Comparison of ENCODE assay signal across 9 cellular contexts in genomic region chr3:151384741-151385174, GRCh38. TPM values are rescaled to one million over a fixed set of nuclear protein-coding genes. Genes with fewer than 3 reads are reported as not detected.
DNase-seq lines count a peak whose midpoint lies in the region; ATAC-seq, FAIRE-seq and TF ChIP-seq lines count a peak whose summit lies in the region.
"Had no signal": no experiment of that assay in that cellular context is flagged by ENCODE, and none has a peak within 500 bp of the region (broad histone marks: within the 10 kb centered on the region; RNA-seq: fewer than 3 reads in every experiment).

Gene P2RY12 (minus strand): TSS chr3:151384753. CDS start chr3:151338845, 45,908 bp downstream.

- no peaks in the 10 kb centered on the region for H3K9me3 ChIP-seq in tibial nerve

- H3K4me3 ChIP-seq in tibial nerve, result peak within 1 kb of the TSS; percentile 19 to 44 (median 29)

- H3K4me1 ChIP-seq in tibial nerve, result peaks cover 0 to 45% (median 7%) of the 10 kb centered on the region in 4 donors

- no peaks in the 10 kb centered on the region for H3K9me3 Mint-ChIP-seq in activated T-cell treated with anti-CD3 and anti-CD28 coated beads, Interleukin-2, amount 50 U/mL, for 4 hours

- H3K4me3 Mint-ChIP-seq in activated T-cell treated with anti-CD3 and anti-CD28 coated beads, Interleukin-2, amount 50 U/mL, for 4 hours, result peak within 1 kb of the TSS; percentile 25
- H3K4me3 Mint-ChIP-seq: activated naive CD8-positive, alpha-beta T cell had no signal

- FAIRE-seq in frontal cortex (lab: Jason Lieb, UNC), result no peak

- no peaks in the 10 kb centered on the region for H3K36me3 ChIP-seq in tibial nerve

- ATAC-seq in activated T-cell treated with anti-CD3 and anti-CD28 coated beads, Interleukin-2, amount 50 U/mL, for 4 hours, result no peak
- peak; percentile 38 for ATAC-seq in HG03460 (IDR thresholded peaks at IDR 0.05; ENCODE audit: unreplicated experiment)

- peaks cover 5% of the 10 kb centered on the region for H3K27me3 Mint-ChIP-seq in activated T-cell treated with anti-CD3 and anti-CD28 coated beads, Interleukin-2, amount 50 U/mL, for 4 hours (ENCODE audit: low read depth)
- H3K27me3 Mint-ChIP-seq: activated naive CD8-positive, alpha-beta T cell had no signal

- no peaks in the 10 kb centered on the region for H3K36me3 Mint-ChIP-seq in activated T-cell treated with anti-CD3 and anti-CD28 coated beads, Interleukin-2, amount 50 U/mL, for 4 hours (ENCODE audit: insufficient read depth)
- H3K36me3 Mint-ChIP-seq: activated naive CD8-positive, alpha-beta T cell had no signal

- 40 to 48% methylated on average over 4 of the region's 4 CpGs for WGBS in tibial nerve, 2 donors

- no peak for TF ChIP-seq CTCF in tibial nerve (IDR thresholded peaks at IDR 0.05)

- H3K27me3 ChIP-seq in tibial nerve, result no peaks in the 10 kb centered on the region

- peaks cover 8% of the 10 kb centered on the region for H3K4me1 Mint-ChIP-seq in activated T-cell treated with anti-CD3 and anti-CD28 coated beads, Interleukin-2, amount 50 U/mL, for 4 hours (ENCODE audit: low read depth)

- no peak for TF ChIP-seq POLR2A in tibial nerve (IDR thresholded peaks at IDR 0.05)

- no peak for DNase-seq in activated T-cell treated with anti-CD3 and anti-CD28 coated beads, Interleukin-2, amount 50 U/mL, for 4 hours
- DNase-seq in activated T-cell treated with anti-CD3 and anti-CD28 coated beads for 4 hours (no peak), frontal cortex (ENCODE audit: low spot score in 2 of 2) (no peak), tibial nerve (ENCODE audit: low spot score in 2 of 2) (no peak), kidney tubule cell (ENCODE audit: low spot score) (no peak), COLO668 (lab: John Stamatoyannopoulos, UW; ENCODE audit: unreplicated experiment) (no peak), NCI-H774 (lab: John Stamatoyannopoulos, UW) (no peak)

- H3K27ac ChIP-seq in tibial nerve, result peak within 1 kb of the TSS; percentile 54 to 84 (median 72)

- TF ChIP-seq EP300 in tibial nerve (IDR thresholded peaks at IDR 0.05), result peak in 1 of 2 donors; percentile 86

RNA-seq across cellular contexts. Expression of gene P2RY12, which starts in this region (rescaled TPM):
- total RNA-seq in activated T-cell treated with anti-CD3 and anti-CD28 coated beads, Interleukin-2, amount 50 U/mL, for 4 hours, result not detected
- total RNA-seq in frontal cortex, result 17.5 TPM
- total RNA-seq in tibial nerve, result 10 to 100 TPM in 1 of 4 donors, 1 to 10 TPM in 3; 6.3 to 11.5 (median 8.8) TPM

Comparison
In these comparisons a context has a peak if more than half of its experiments do, and no peak if none do; other contexts are left out.
1. RNA of gene P2RY12 (total RNA-seq): 17.5 TPM in frontal cortex (single experiment) and 6.3 to 11.5 TPM in tibial nerve; not detected in activated T-cell treated with anti-CD3 and anti-CD28 coated beads, Interleukin-2, amount 50 U/mL, for 4 hours; every median in the first group is over 4 times any median in the second.